14 cellular contexts compared by ENCODE assay signal in genomic region chr5:119454171-119454570, GRCh38. TPM values are rescaled to one million over a fixed set of nuclear protein-coding genes. Genes with fewer than 3 reads are reported as not detected.
DNase-seq lines count a peak whose midpoint lies in the region; TF ChIP-seq lines count a peak whose summit lies in the region.
"Had no signal": no experiment of that assay in that cellular context is flagged by ENCODE, and none has a peak within 500 bp of the region (broad histone marks: within the 10 kb centered on the region; RNA-seq: fewer than 3 reads in every experiment).

No MANE protein-coding gene starts in this region.

- H3K4me1 ChIP-seq in H9 (ENCODE audit: insufficient read depth, low read length) (peaks cover 14% of the 10 kb centered on the region; the same call in 1 of the 2 replicates), iPS-18a (ENCODE audit: control insufficient read depth, low read depth, low read length) (peaks cover 40% of the 10 kb centered on the region)

- intact Hi-C loops in lower leg skin (cut with DNase I; ENCODE audit: low total_unique reads) = loop anchor here (5.0 kb wide), 1 partner anchor 378 kb away; no protein-coding TSS in a partner anchor

- H2BK20ac ChIP-seq in H9 (ENCODE audit: low read depth, low read length, poor library complexity, severe bottlenecking) = no peak overlapping the region

- H3K4me3 ChIP-seq in iPS-18a (ENCODE audit: low read length) = peak overlapping the region; percentile 83
- peak overlapping the region; percentile 87 for H3K4me3 ChIP-seq in neural cell (ENCODE audit: low read length)
- H3K4me3 ChIP-seq in lower leg skin (ENCODE audit: low read depth, poor library complexity, severe bottlenecking) = no peak overlapping the region

- no peak overlapping the region for H3T11ph ChIP-seq in H9 (ENCODE audit: low read length)

- TF ChIP-seq POLR2A in lower leg skin (IDR thresholded peaks at IDR 0.05) = no peak

- TF ChIP-seq RAD21 in neural cell (conservative IDR thresholded peaks at IDR 0.05) = no peak

- TF ChIP-seq EP300 in neural cell (conservative IDR thresholded peaks at IDR 0.05; ENCODE audit: poor library complexity, severe bottlenecking) = no peak

- DNase-seq in H9 (no peak), putamen (ENCODE audit: low spot score) (no peak), lower leg skin (ENCODE audit: low spot score in 2 of 2) (no peak), NCI-H446 treated with DMSO at 0.1 percent for 48 hours (lab: John Stamatoyannopoulos, UW) (no peak), NCI-H187 treated with DMSO at 0.1 percent for 48 hours (lab: John Stamatoyannopoulos, UW) (no peak)
- DNase-seq: CD4-positive, CD25-positive, alpha-beta regulatory T cell; DMS79; GOT3; HFFc6; NCI-H2029 treated with DMSO at 0.1 percent for 48 hours; NCI-H510A treated with DMSO at 0.1 percent for 48 hours had no signal

- no peaks in the 10 kb centered on the region for H3K36me3 ChIP-seq in iPS-18a (ENCODE audit: control insufficient read depth, low read depth, low read length)
- no peaks in the 10 kb centered on the region for H3K36me3 ChIP-seq in neural cell (ENCODE audit: insufficient read depth, low read length)

- no peak overlapping the region for H2BK15ac ChIP-seq in H9 (ENCODE audit: low read depth, low read length)

- no peak overlapping the region for H4K5ac ChIP-seq in H9 (ENCODE audit: insufficient read length, low read depth, low read length)

- peaks cover 7% of the 10 kb centered on the region for H3K23me2 ChIP-seq in H9 (ENCODE audit: insufficient read length, low read depth, low read length, poor library complexity, severe bottlenecking)

- no peak overlapping the region for H3K23ac ChIP-seq in H9 (ENCODE audit: insufficient read length, low read depth, low read length)

- no peak for TF ChIP-seq CTCF in H9 (conservative IDR thresholded peaks at IDR 0.05)
- no peak for TF ChIP-seq CTCF in VCaP (conservative IDR thresholded peaks at IDR 0.05)
- TF ChIP-seq CTCF in neural cell (IDR thresholded peaks at IDR 0.05; ENCODE audit: poor library complexity, severe bottlenecking) = no peak
- no peak for TF ChIP-seq CTCF in lower leg skin (IDR thresholded peaks at IDR 0.05)

- H4K8ac ChIP-seq in H9 (replicated peaks; ENCODE audit: insufficient read length, low read depth, low read length) = no peak overlapping the region

- H4K91ac ChIP-seq in H9 (ENCODE audit: insufficient read length, low read depth, low read length) = no peak overlapping the region

- H3K4ac ChIP-seq in H9 (ENCODE audit: low read depth, low read length) = no peak overlapping the region

- H3K79me2 ChIP-seq in H9 (ENCODE audit: insufficient read depth, low read length) = peaks cover 12% of the 10 kb centered on the region; the same call in 1 of the 2 replicates
- H3K79me2 ChIP-seq in neural cell (replicated peaks; ENCODE audit: insufficient read depth, low read length) = peaks cover 8% of the 10 kb centered on the region

- no peak overlapping the region for H3K56ac ChIP-seq in H9 (ENCODE audit: insufficient read length, low read depth, low read length)

- peaks cover 24 to 26% of the 10 kb centered on the region in 2 experiments for H3K9me3 Mint-ChIP-seq in H9

- H3K18ac ChIP-seq in H9 (ENCODE audit: insufficient read length, low read depth, low read length) = no peak overlapping the region

- H3K27ac Mint-ChIP-seq in H9 = no peak overlapping the region
- H3K27ac Mint-ChIP-seq: HFFc6 had no signal

- H2AFZ ChIP-seq in H9 (ENCODE audit: low read length) (no peak overlapping the region), neural cell (ENCODE audit: low read depth, low read length) (no peak overlapping the region)

- H3K9me3 ChIP-seq in H9 (ENCODE audit: control insufficient read depth, low read depth, low read length) = peaks cover 9% of the 10 kb centered on the region
- no peaks in the 10 kb centered on the region for H3K9me3 ChIP-seq in iPS-18a (ENCODE audit: control insufficient read depth, low read depth, low read length)
- H3K9me3 ChIP-seq in neural cell (ENCODE audit: low read length) = no peaks in the 10 kb centered on the region

- no peaks in the 10 kb centered on the region for H3K9me2 ChIP-seq in neural cell (ENCODE audit: insufficient read depth, low read length)

- no peak overlapping the region for H3K4me3 Mint-ChIP-seq in H9

- peaks cover 2% of the 10 kb centered on the region for H3K79me1 ChIP-seq in H9 (ENCODE audit: insufficient read depth, low read depth, low read length, poor library complexity, severe bottlenecking)

- H3K4me2 ChIP-seq in H9 (ENCODE audit: insufficient read depth, insufficient read length, low read length) (peak overlapping the region; percentile 97), neural cell (ENCODE audit: low read length) (peak overlapping the region; percentile 81)

- H3F3A ChIP-seq in neural cell (ENCODE audit: insufficient read depth, low read length, poor library complexity, severe bottlenecking) = no peaks in the 10 kb centered on the region

- no peak overlapping the region for H2BK12ac ChIP-seq in H9 (ENCODE audit: insufficient read length, low read depth, low read length)

- no peak overlapping the region for H3K27ac ChIP-seq in H9 (ENCODE audit: insufficient read length, low read depth, low read length)
- H3K27ac ChIP-seq in VCaP = peak overlapping the region; percentile 86; the same call in 1 of the 2 replicates
- no peak overlapping the region for H3K27ac ChIP-seq in iPS-18a (ENCODE audit: low read length)
- no peak overlapping the region for H3K27ac ChIP-seq in neural cell (ENCODE audit: low read length)

- no peaks in the 10 kb centered on the region for H3K27me3 Mint-ChIP-seq in H9 (ENCODE audit: low read depth)

- H3K36me3 Mint-ChIP-seq in H9 (ENCODE audit: insufficient read depth in 1 of 3, low read depth in 3 of 3) = peaks cover 29 to 52% (median 30%) of the 10 kb centered on the region in 3 experiments

- WGBS in H9 (ENCODE audit: extremely low coverage, insufficient read length, low lambda C conversion rate) = no CpG with 5 or more reads among the region's 3 CpGs
- WGBS in lower leg skin, 2 donors = 89 to 91% methylated on average over 3 of the region's 3 CpGs

- H4K20me1 ChIP-seq in H9 (ENCODE audit: control insufficient read depth, insufficient read depth, insufficient read length) (no peaks in the 10 kb centered on the region), neural cell (ENCODE audit: insufficient read depth) (no peaks in the 10 kb centered on the region)

- peaks cover 48% of the 10 kb centered on the region in 2 experiments for H3K4me1 Mint-ChIP-seq in H9

- H2BK5ac ChIP-seq in H9 (ENCODE audit: insufficient read length, low read length) = no peak overlapping the region

- H3K9ac ChIP-seq in H9 (ENCODE audit: extremely low read depth, insufficient read length, low read length) (no peak overlapping the region), iPS-18a (ENCODE audit: low read length) (no peak overlapping the region), neural cell (ENCODE audit: low read length) (no peak overlapping the region)

- H3K27me3 ChIP-seq in H9 (ENCODE audit: insufficient read depth, low read length) (no peaks in the 10 kb centered on the region), iPS-18a (ENCODE audit: control insufficient read depth, insufficient read depth, low read length) (no peaks in the 10 kb centered on the region), neural cell (ENCODE audit: insufficient read depth, low read depth, low read length) (no peaks in the 10 kb centered on the region)

- no peak overlapping the region for H3K14ac ChIP-seq in H9 (ENCODE audit: insufficient read depth, low read length)

- H2AK5ac ChIP-seq in H9 (ENCODE audit: insufficient read length, low read length) = no peak overlapping the region

- H2BK120ac ChIP-seq in H9 (ENCODE audit: low read depth, low read length, poor library complexity, severe bottlenecking) = no peak overlapping the region

TF ChIP-seq in neural cell, 6 proteins besides CTCF, POLR2A, EP300 and RAD21:
- TF ChIP-seq SMC3 (conservative IDR thresholded peaks at IDR 0.05; ENCODE audit: poor library complexity) (no peak), POLR2AphosphoS5 (IDR thresholded peaks at IDR 0.05) (no peak), MXI1 (conservative IDR thresholded peaks at IDR 0.05; ENCODE audit: poor library complexity, severe bottlenecking) (no peak), EZH2 (IDR thresholded peaks at IDR 0.05; ENCODE audit: borderline replicate concordance, insufficient read depth, low read length, poor library complexity, severe bottlenecking) (no peak), TAF1 (IDR thresholded peaks at IDR 0.05; ENCODE audit: low read depth) (no peak), REST (IDR thresholded peaks at IDR 0.05; ENCODE audit: borderline replicate concordance) (no peak)

RNA-seq across cellular contexts. Expression of gene HSD17B4, which starts 1.9 kb away (rescaled TPM):
- total RNA-seq in H9 (2021) (269 and 326 TPM in 2 replicates), lower leg skin (100 to 1,000 TPM in 3 of 4 donors, 10 to 100 TPM in 1; 88.6 to 176 (median 132) TPM)
- 197 and 244 TPM in 2 replicates for polyA plus RNA-seq in neural cell
- polyA minus RNA-seq in neural cell = 176 TPM in 2 replicates
